ENCODE assay signal across 12 cellular contexts in the genomic region with DNA sequence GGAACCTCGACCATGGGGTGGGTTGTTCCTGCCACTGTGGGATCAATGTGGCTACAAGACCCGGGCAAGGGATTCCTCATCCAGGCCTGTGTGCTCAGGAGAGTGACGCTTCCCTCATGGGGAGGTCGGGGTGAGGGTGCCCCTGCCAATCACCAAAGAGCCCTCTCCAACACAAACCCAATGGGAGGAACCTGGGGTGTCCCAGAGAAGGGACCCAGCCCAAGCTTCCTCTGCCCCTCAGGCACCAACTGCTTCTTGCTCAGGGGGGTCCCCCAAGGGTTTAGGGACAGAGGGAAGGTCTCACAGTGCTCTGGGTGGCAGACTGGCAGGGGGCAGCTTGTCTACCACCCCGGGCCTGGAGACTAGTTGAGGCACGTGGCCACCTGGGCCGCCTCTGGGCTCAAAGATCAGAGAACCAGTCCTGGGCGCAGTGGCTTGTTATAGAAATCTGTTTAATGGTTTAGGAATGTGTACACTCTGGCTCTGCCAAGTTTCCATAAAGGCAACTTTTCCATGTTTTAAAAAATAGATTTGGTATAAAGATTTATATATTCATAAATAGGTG. TPM values are rescaled to one million over a fixed set of nuclear protein-coding genes. Genes with fewer than 3 reads are reported as not detected.
DNase-seq lines count a peak whose midpoint lies in the region; ATAC-seq, FAIRE-seq and TF ChIP-seq lines count a peak whose summit lies in the region.
"Had no signal": no experiment of that assay in that cellular context is flagged by ENCODE, and none has a peak within 500 bp of the region (broad histone marks: within the 10 kb centered on the region; RNA-seq: fewer than 3 reads in every experiment).

No MANE protein-coding gene starts in this region.

- FAIRE-seq in GM19239 (lab: Jason Lieb, UNC) = no peak

- H3K27me3 ChIP-seq in adipocyte (replicated peaks; ENCODE audit: control insufficient read depth, insufficient read depth, low read length) (no peaks in the 10 kb centered on the region), esophagus squamous epithelium (no peaks in the 10 kb centered on the region), lower lobe of right lung (ENCODE audit: low read depth) (no peaks in the 10 kb centered on the region), tibial artery (no peaks in the 10 kb centered on the region), Karpas-422 (ENCODE audit: low read length) (no peaks in the 10 kb centered on the region)

- peak overlapping the region; percentile 40 to 85 (median 82) for H3K27ac ChIP-seq in esophagus squamous epithelium
- H3K27ac ChIP-seq in lower lobe of right lung = peak overlapping the region; percentile 82
- peak overlapping the region; percentile 59 to 71 for H3K27ac ChIP-seq in tibial artery
- H3K27ac ChIP-seq in Karpas-422 (ENCODE audit: low read length) = no peak overlapping the region

- TF ChIP-seq CTCF in esophagus squamous epithelium (IDR thresholded peaks at IDR 0.05) (no peak), lower lobe of right lung (IDR thresholded peaks at IDR 0.05) (no peak), tibial artery (IDR thresholded peaks at IDR 0.05) (no peak)

- no peaks in the 10 kb centered on the region for H4K20me1 ChIP-seq in Karpas-422 (ENCODE audit: insufficient read depth, low read depth, low read length)

- H3K9me2 ChIP-seq in Karpas-422 (replicated peaks; ENCODE audit: insufficient read depth, low read length) = no peaks in the 10 kb centered on the region

- H3K9ac ChIP-seq in adipocyte (ENCODE audit: low read length) (peak overlapping the region; percentile 42), Karpas-422 (ENCODE audit: low read length) (no peak overlapping the region)

- H3K4me3 ChIP-seq in adipocyte (ENCODE audit: low read length) (no peak overlapping the region), esophagus squamous epithelium (no peak overlapping the region), lower lobe of right lung (no peak overlapping the region), tibial artery (no peak overlapping the region), Karpas-422 (ENCODE audit: low read length) (no peak overlapping the region)

- peaks cover 4% of the 10 kb centered on the region for H3K4me1 ChIP-seq in adipocyte (ENCODE audit: control insufficient read depth, insufficient read depth, low read length)
- peaks cover 0 to 11% (median 9%) of the 10 kb centered on the region in 3 donors for H3K4me1 ChIP-seq in esophagus squamous epithelium
- peaks cover 10% of the 10 kb centered on the region for H3K4me1 ChIP-seq in lower lobe of right lung
- H3K4me1 ChIP-seq in tibial artery = peaks cover 4 to 14% (median 11%) of the 10 kb centered on the region in 4 donors
- H3K4me1 ChIP-seq in Karpas-422 (ENCODE audit: low read length) = no peaks in the 10 kb centered on the region

- ATAC-seq in lower lobe of right lung = peak; percentile 24 to 55

- TF ChIP-seq POLR2A in esophagus squamous epithelium (IDR thresholded peaks at IDR 0.05) = no peak

- H3K36me3 ChIP-seq in adipocyte (ENCODE audit: control insufficient read depth, insufficient read depth, low read length, severe bottlenecking) (peaks cover 11% of the 10 kb centered on the region), esophagus squamous epithelium (peaks cover 0 to 14% (median 6%) of the 10 kb centered on the region in 3 donors), lower lobe of right lung (peaks cover 12% of the 10 kb centered on the region), tibial artery (peaks cover 0 to 12% (median 2%) of the 10 kb centered on the region in 3 donors), Karpas-422 (ENCODE audit: insufficient read depth, low read length) (no peaks in the 10 kb centered on the region)

- H2AFZ ChIP-seq in Karpas-422 (ENCODE audit: low read length) = no peak overlapping the region

- no peak overlapping the region for H3K4me2 ChIP-seq in Karpas-422 (ENCODE audit: low read depth, low read length, poor library complexity, severe bottlenecking)

- H3K9me3 ChIP-seq in adipocyte (ENCODE audit: control insufficient read depth, low read length) = no peaks in the 10 kb centered on the region
- H3K9me3 ChIP-seq in esophagus squamous epithelium = no peaks in the 10 kb centered on the region
- no peaks in the 10 kb centered on the region for H3K9me3 ChIP-seq in lower lobe of right lung
- no peaks in the 10 kb centered on the region for H3K9me3 ChIP-seq in tibial artery
- no peaks in the 10 kb centered on the region for H3K9me3 ChIP-seq in Karpas-422 (ENCODE audit: low read length)

- no peaks in the 10 kb centered on the region for H3K79me2 ChIP-seq in Karpas-422 (ENCODE audit: low read length)

- WGBS in esophagus squamous epithelium, 2 donors = 34 to 59% methylated on average over 2 to 4 of the region's 8 CpGs

- DNase-seq in adipocyte (ENCODE audit: low read depth) (peak; percentile 38), esophagus squamous epithelium (lab: John Stamatoyannopoulos, UW) (no peak), lower lobe of right lung (no peak), tibial artery (peak; percentile 45 to 78), NCI-H2196 treated with DMSO at 0.1 percent for 48 hours (lab: John Stamatoyannopoulos, UW; ENCODE audit: unreplicated experiment) (no peak), GM19239 (ENCODE audit: insufficient read length, low spot score) (no peak), Karpas-422 (no peak)
- DNase-seq in activated naive CD4-positive, alpha-beta T cell treated with Interleukin-2 at 50 U/mL for 16 hours = no peak
- DNase-seq: activated naive CD8-positive, alpha-beta T cell treated with anti-CD3 and anti-CD28 coated beads, Interleukin-2, amount 10 ng/mL, durations not matched to agents 7 days and 5 days; stimulated activated CD4-positive, alpha-beta T cell treated with anti-CD3 and anti-CD28 coated beads, Interleukin-2, amount 100 ng/mL, for 48 hours had no signal

- intact Hi-C loops in esophagus squamous epithelium (cut with DNase I) (no loop called here), lower lobe of right lung (cut with DNase I) (no loop called here), tibial artery (cut with DNase I; ENCODE audit: low total_unique reads) (no loop called here)

RNA-seq across cellular contexts. Expression of a gene that starts 26.6 kb away (rescaled TPM):
- not detected for total RNA-seq in esophagus squamous epithelium
- 2.6 TPM for total RNA-seq in lower lobe of right lung
- total RNA-seq in Karpas-422 (2014; rRNA removed; shearing (Covaris generic); ENCODE audit: low replicate concordance) = not detected in 2 replicates
- total RNA-seq: activated CD4-positive, alpha-beta memory T cell treated with anti-CD3 and anti-CD28 coated beads for 36 hours; activated naive CD8-positive, alpha-beta T cell treated with anti-CD3 and anti-CD28 coated beads, Interleukin-2, amount 10 ng/mL, durations not matched to agents 7 days and 5 days; glomerular endothelial cell had no signal

RNA-seq across cellular contexts. Expression of a gene that starts 34.4 kb away (rescaled TPM):
- total RNA-seq in esophagus squamous epithelium (10 to 100 TPM in 1 of 4 donors, 1 to 10 TPM in 3; 4.6 to 11.1 (median 7.9) TPM), lower lobe of right lung (29.9 TPM)
- total RNA-seq in Karpas-422 (2014; rRNA removed; shearing (Covaris generic); ENCODE audit: low replicate concordance) = 0.72 TPM in 1 of 2 replicates, not detected in the other

Comparison
In these comparisons a context has a peak if more than half of its experiments do, and no peak if none do; other contexts are left out.
1. DNase-seq: peak in adipocyte (single experiment) and tibial artery (2 of 2); none in esophagus squamous epithelium (single experiment), lower lobe of right lung (single experiment), NCI-H2196 treated with DMSO at 0.1 percent for 48 hours (single experiment), GM19239 (single experiment), activated naive CD4-positive, alpha-beta T cell treated with Interleukin-2 at 50 U/mL for 16 hours (single experiment) and Karpas-422 (single experiment).